10 cellular contexts compared by ENCODE assay signal in genomic region chr6:170152111-170152926, GRCh38.
A peak's percentile ranks its signal among the peaks of the same experiment; 100 is the strongest.
DNase-seq lines count a peak whose midpoint lies in the region; ATAC-seq, FAIRE-seq and TF ChIP-seq lines count a peak whose summit lies in the region.
"Had no signal": no experiment of that assay in that cellular context is flagged by ENCODE, and none has a peak within 500 bp of the region (broad histone marks: within the 10 kb centered on the region; RNA-seq: fewer than 3 reads in every experiment).

No MANE protein-coding gene starts in this region.

- no peak overlapping the region for H3K4me3 ChIP-seq in ovary

- H3K9me3 ChIP-seq in ovary, result no peaks in the 10 kb centered on the region

- TF ChIP-seq POLR2A in ovary (IDR thresholded peaks at IDR 0.05) (no peak), GM12891 (IDR thresholded peaks at IDR 0.05; ENCODE audit: low read depth, low read length) (no peak)

- no peaks in the 10 kb centered on the region for H3K4me1 ChIP-seq in ovary (ENCODE audit: insufficient read depth)

- H3K36me3 ChIP-seq in ovary, result no peaks in the 10 kb centered on the region

- ATAC-seq in GM18502 (IDR thresholded peaks at IDR 0.05; ENCODE audit: poor library complexity, unreplicated experiment), result no peak

- FAIRE-seq in GM12891 (lab: Jason Lieb, UNC), result no peak
- FAIRE-seq: H54 had no signal

- DNase-seq in COLO668 (lab: John Stamatoyannopoulos, UW; ENCODE audit: unreplicated experiment) (peak; percentile 54), SHP77 treated with DMSO at 0.1 percent for 48 hours (lab: John Stamatoyannopoulos, UW) (peak; percentile 77), head of caudate nucleus (peak in 32 of 42 donors; percentile 20 to 78 (median 53)), ovary (peak in 3 of 5 donors; percentile 20 to 48 (median 27)), DMS 273 (lab: John Stamatoyannopoulos, UW; ENCODE audit: unreplicated experiment) (no peak), GM12891 (ENCODE audit: insufficient read length, low spot score) (no peak)
- no peak for DNase-seq in activated naive CD4-positive, alpha-beta T cell (lab: John Stamatoyannopoulos, UW)
- DNase-seq: EL had no signal

- H3K27ac ChIP-seq in ovary, result no peak overlapping the region

- no peaks in the 10 kb centered on the region for H3K27me3 ChIP-seq in ovary

- intact Hi-C loops in head of caudate nucleus (cut with DNase I) (no loop called here), ovary (cut with DNase I) (loop anchor here in 1 of 4 donors (10.0 kb wide), 1 partner anchor 1928 kb away; no protein-coding TSS in a partner anchor)

- no peak for TF ChIP-seq CTCF in ovary (IDR thresholded peaks at IDR 0.05)

- 70 to 73% (median 70%) methylated on average over 36 of the region's 36 CpGs for WGBS in ovary, 3 donors

- no peak for TF ChIP-seq EP300 in ovary (IDR thresholded peaks at IDR 0.05)

TF ChIP-seq in GM12891, 5 proteins besides CTCF, POLR2A, EP300 and RAD21:
- TF ChIP-seq POU2F2 (IDR thresholded peaks at IDR 0.05; ENCODE audit: low read depth, low read length), result no peak
- no peak for TF ChIP-seq TAF1 (IDR thresholded peaks at IDR 0.05; ENCODE audit: low read depth, low read length)
- no peak for TF ChIP-seq PAX5 (IDR thresholded peaks at IDR 0.05; ENCODE audit: insufficient read depth, low read length, severe bottlenecking)
- TF ChIP-seq SPI1 (IDR thresholded peaks at IDR 0.05; ENCODE audit: low read depth, low read length), result no peak
- TF ChIP-seq POLR2AphosphoS5 (IDR thresholded peaks at IDR 0.05; ENCODE audit: low read depth, low read length), result no peak

Comparison
In these comparisons a context has a peak if more than half of its experiments do, and no peak if none do; other contexts are left out.
1. DNase-seq: peak in COLO668 (single experiment), SHP77 treated with DMSO at 0.1 percent for 48 hours (single experiment), head of caudate nucleus (32 of 42) and ovary (3 of 5); none in DMS 273 (single experiment), activated naive CD4-positive, alpha-beta T cell (0 of 4) and GM12891 (single experiment).